1 cellular context compared by ENCODE assay signal in the genomic region with DNA sequence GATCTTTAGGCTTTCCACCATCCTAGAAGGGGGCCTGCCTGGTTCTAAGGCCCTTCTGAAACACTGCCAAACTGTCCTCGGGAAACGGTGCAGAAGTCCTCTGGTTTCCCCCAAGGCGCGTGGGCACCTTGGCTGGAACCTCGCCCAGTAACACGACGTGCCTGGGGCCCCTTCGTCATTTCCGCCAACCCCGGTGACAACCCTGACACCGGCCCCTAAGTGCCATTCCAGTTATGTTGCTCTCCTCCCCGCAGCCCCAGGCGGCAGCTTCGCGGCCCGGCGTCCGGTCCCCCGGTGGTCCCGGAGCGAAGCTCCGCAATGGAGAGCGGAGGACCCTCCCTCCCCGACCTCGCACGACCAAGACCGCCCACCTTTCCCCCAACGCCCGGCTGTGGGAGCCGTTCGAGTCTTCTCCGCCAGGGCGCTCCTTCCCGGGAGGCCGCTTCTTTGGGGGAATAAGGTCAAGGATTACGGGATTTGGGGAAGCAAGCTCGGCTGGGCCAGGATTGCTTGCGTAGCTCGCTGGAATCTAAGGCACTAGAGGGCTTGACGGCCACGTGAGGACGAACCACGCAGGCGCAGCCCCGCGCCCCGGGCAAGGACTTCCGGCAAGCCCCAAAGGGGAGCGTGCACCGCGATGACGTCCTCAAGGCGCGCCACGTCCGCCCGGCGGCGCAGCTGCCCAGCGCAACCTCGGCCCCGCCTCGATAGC.
TF ChIP-seq lines count a peak whose summit lies in the region.

No MANE protein-coding gene starts in this region.

TF ChIP-seq in endothelial cell of umbilical vein, 7 proteins besides CTCF, POLR2A, EP300 and RAD21:
- TF ChIP-seq POLR2AphosphoS5 (IDR thresholded peaks at IDR 0.05; ENCODE audit: insufficient read depth, low read depth, low read length), result no peak
- TF ChIP-seq, protein P1, sequence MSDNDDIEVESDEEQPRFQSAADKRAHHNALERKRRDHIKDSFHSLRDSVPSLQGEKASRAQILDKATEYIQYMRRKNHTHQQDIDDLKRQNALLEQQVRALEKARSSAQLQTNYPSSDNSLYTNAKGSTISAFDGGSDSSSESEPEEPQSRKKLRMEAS (IDR thresholded peaks at IDR 0.05; ENCODE audit: insufficient read depth, insufficient read length), result peak; percentile 92
- peak; percentile 94 for TF ChIP-seq MYC (IDR thresholded peaks at IDR 0.05; ENCODE audit: low read depth, low read length)
- TF ChIP-seq EZH2 (IDR thresholded peaks at IDR 0.05; ENCODE audit: borderline replicate concordance, low read depth, low read length, severe bottlenecking), result no peak
